Comparison of ENCODE assay signal across 18 cellular contexts in the genomic region with DNA sequence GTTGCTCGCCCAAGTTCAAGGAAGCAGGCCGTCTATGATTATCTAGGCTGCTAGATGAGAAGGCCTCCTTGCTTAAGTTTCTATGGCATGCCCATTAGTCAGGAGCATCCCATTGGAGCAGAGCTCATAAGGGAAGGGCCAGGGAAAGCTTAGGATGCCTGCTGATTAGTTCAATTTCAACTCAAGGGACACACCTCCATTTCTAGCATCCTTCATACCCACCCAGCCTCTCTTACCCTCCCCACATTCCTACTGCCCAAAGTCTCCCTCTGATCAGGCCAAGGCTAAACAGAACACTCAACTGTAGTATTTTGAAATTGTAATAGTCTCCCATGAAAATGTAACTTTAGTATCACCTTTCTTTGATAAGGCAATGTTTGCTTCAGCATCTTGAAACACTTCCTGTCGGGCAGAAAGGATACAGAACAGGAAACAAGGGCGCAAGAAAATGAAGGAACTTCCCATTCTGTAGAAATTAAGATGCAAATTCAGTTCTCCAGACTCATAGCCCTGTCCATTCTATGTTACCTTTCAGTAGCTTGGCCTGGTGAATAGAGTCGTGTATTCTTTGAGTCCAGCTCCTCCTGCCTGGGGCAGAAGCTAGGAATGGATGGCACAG. TPM values are rescaled to one million over a fixed set of nuclear protein-coding genes. Genes with fewer than 3 reads are reported as not detected.
A peak's percentile ranks its signal among the peaks of the same experiment; 100 is the strongest.
DNase-seq lines count a peak whose midpoint lies in the region; ATAC-seq, FAIRE-seq and TF ChIP-seq lines count a peak whose summit lies in the region.
"Had no signal": no experiment of that assay in that cellular context is flagged by ENCODE, and none has a peak within 500 bp of the region (broad histone marks: within the 10 kb centered on the region; RNA-seq: fewer than 3 reads in every experiment).

No MANE protein-coding gene starts in this region.

- peaks cover 21% of the 10 kb centered on the region for H3F3A ChIP-seq in neural progenitor cell (ENCODE audit: low read depth)

- H4K20me1 ChIP-seq in BLaER1 treated with 17β-estradiol and CSF1 and Interleukin-3, amounts not matched to agents 10 nM and 100 nM = no peaks in the 10 kb centered on the region
- peaks cover 4% of the 10 kb centered on the region for H4K20me1 ChIP-seq in neural progenitor cell (ENCODE audit: low read depth)

- H3K9me3 Mint-ChIP-seq in neural progenitor cell (no peaks in the 10 kb centered on the region), nephron progenitor cell (peaks cover 6% of the 10 kb centered on the region)
- H3K9me3 Mint-ChIP-seq: activated naive CD4-positive, alpha-beta T cell treated with anti-CD3 and anti-CD28 coated beads, Interleukin-2, amount 50 U/mL, for 72 hours; CD4-positive, alpha-beta T cell had no signal

- ATAC-seq in GM18505 (IDR thresholded peaks at IDR 0.05; ENCODE audit: unreplicated experiment) = no peak
- ATAC-seq: activated naive CD4-positive, alpha-beta T cell treated with anti-CD3 and anti-CD28 coated beads, Interleukin-2, amount 50 U/mL, for 72 hours; HCT116; stimulated activated naive CD8-positive, alpha-beta T cell treated with anti-CD3 and anti-CD28 coated beads, Interleukin-15, Interleukin-2, amounts not matched to agents 100 U/mL and 50 U/mL, for 24 hours had no signal

- peak overlapping the region; percentile 95 to 99 (median 98); a peak in 21 of 22 replicates for H3K27ac ChIP-seq in BLaER1 treated with 17β-estradiol and CSF1 and Interleukin-3, amounts not matched to agents 10 nM and 100 nM
- peak overlapping the region; percentile 95 for H3K27ac ChIP-seq in HL-60 (replicated peaks)
- 0 out of 2 replicates have a peak overlapping the region, but pooled peaks have one; percentile 83 for H3K27ac ChIP-seq in VCaP
- no peak overlapping the region for H3K27ac ChIP-seq in neural progenitor cell

- peak overlapping the region in 9 of 11 experiments; percentile 14 to 96 (median 88); a peak in 14 of 22 replicates for H3K9ac ChIP-seq in BLaER1 treated with 17β-estradiol and CSF1 and Interleukin-3, amounts not matched to agents 10 nM and 100 nM
- no peak overlapping the region for H3K9ac ChIP-seq in neural progenitor cell

- H3K36me3 Mint-ChIP-seq in neural progenitor cell (no peaks in the 10 kb centered on the region), nephron progenitor cell (ENCODE audit: low read depth) (no peaks in the 10 kb centered on the region)
- H3K36me3 Mint-ChIP-seq: activated naive CD4-positive, alpha-beta T cell treated with anti-CD3 and anti-CD28 coated beads, Interleukin-2, amount 50 U/mL, for 72 hours had no signal

- no peaks in the 10 kb centered on the region for H3K36me3 ChIP-seq in BLaER1 treated with 17β-estradiol and CSF1 and Interleukin-3, amounts not matched to agents 10 nM and 100 nM
- no peaks in the 10 kb centered on the region for H3K36me3 ChIP-seq in neural progenitor cell

- TF ChIP-seq CTCF in HL-60 (IDR thresholded peaks at IDR 0.05; ENCODE audit: insufficient read depth, low read length) (no peak), VCaP (conservative IDR thresholded peaks at IDR 0.05) (no peak), neural progenitor cell (IDR thresholded peaks at IDR 0.05) (no peak), nephron progenitor cell (IDR thresholded peaks at IDR 0.05) (no peak)

- no peak for FAIRE-seq in frontal cortex (lab: Jason Lieb, UNC)

- H3K27ac Mint-ChIP-seq in neural progenitor cell (peak overlapping the region; percentile 18), nephron progenitor cell (no peak overlapping the region)
- H3K27ac Mint-ChIP-seq: activated naive CD4-positive, alpha-beta T cell treated with anti-CD3 and anti-CD28 coated beads, Interleukin-2, amount 50 U/mL, for 72 hours; CD4-positive, alpha-beta T cell had no signal

- no peaks in the 10 kb centered on the region for H3K27me3 Mint-ChIP-seq in neural progenitor cell (ENCODE audit: insufficient read depth, low read depth)
- H3K27me3 Mint-ChIP-seq in nephron progenitor cell (ENCODE audit: low read depth, poor library complexity) = peaks cover 13% of the 10 kb centered on the region

- peak; percentile 49 to 66 for DNase-seq in HL-60 (ENCODE audit: low read depth in 1 of 2, low spot score in 1 of 2)
- DNase-seq in neural progenitor cell (ENCODE audit: low spot score) = no peak
- DNase-seq in NCI-H187 treated with DMSO at 0.1 percent for 48 hours (lab: John Stamatoyannopoulos, UW) = no peak
- no peak for DNase-seq in frontal cortex (ENCODE audit: low spot score in 2 of 2)
- DNase-seq in nephron progenitor cell = no peak
- DNase-seq: activated CD4-positive, alpha-beta T cell treated with anti-CD3 and anti-CD28 coated beads for 1 hour; activated CD8-positive, alpha-beta memory T cell treated with anti-CD3 and anti-CD28 coated beads, Interleukin-2, amount 50 U/mL, for 48 hours; CD4-positive, alpha-beta T cell; effector CD4-positive, alpha-beta T cell; occipital lobe; RPMI8226; stimulated activated naive CD8-positive, alpha-beta T cell treated with anti-CD3 and anti-CD28 coated beads, Interleukin-15, Interleukin-2, amounts not matched to agents 100 U/mL and 50 U/mL, for 24 hours had no signal

- H3K79me2 ChIP-seq in neural progenitor cell (ENCODE audit: low read depth) = no peaks in the 10 kb centered on the region

- peaks cover 93 to 98% (median 95%) of the 10 kb centered on the region in 10 experiments for H3K4me1 ChIP-seq in BLaER1 treated with 17β-estradiol and CSF1 and Interleukin-3, amounts not matched to agents 10 nM and 100 nM
- peaks cover 28% of the 10 kb centered on the region for H3K4me1 ChIP-seq in neural progenitor cell

- peaks cover 0 to 10% (median 0%) of the 10 kb centered on the region in 11 experiments; a peak in 4 of 22 replicates for H3K9me3 ChIP-seq in BLaER1 treated with 17β-estradiol and CSF1 and Interleukin-3, amounts not matched to agents 10 nM and 100 nM (replicated peaks in 1 of 11)
- no peaks in the 10 kb centered on the region for H3K9me3 ChIP-seq in neural progenitor cell (ENCODE audit: low read depth)

- H3K4me3 Mint-ChIP-seq in neural progenitor cell (no peak overlapping the region), nephron progenitor cell (no peak overlapping the region)
- H3K4me3 Mint-ChIP-seq: CD4-positive, alpha-beta T cell had no signal

- no peaks in the 10 kb centered on the region for H3K27me3 ChIP-seq in BLaER1 treated with 17β-estradiol and CSF1 and Interleukin-3, amounts not matched to agents 10 nM and 100 nM
- no peaks in the 10 kb centered on the region for H3K27me3 ChIP-seq in HL-60 (ENCODE audit: insufficient read depth, poor library complexity, severe bottlenecking)
- no peaks in the 10 kb centered on the region for H3K27me3 ChIP-seq in neural progenitor cell

- no peak for TF ChIP-seq POLR2A in GM18505 (IDR thresholded peaks at IDR 0.05; ENCODE audit: borderline replicate concordance, extremely low read depth, insufficient read depth, insufficient read length)

- H3K4me2 ChIP-seq in BLaER1 treated with 17β-estradiol and CSF1 and Interleukin-3, amounts not matched to agents 10 nM and 100 nM = peak overlapping the region; percentile 55 to 99 (median 94)
- H3K4me2 ChIP-seq in neural progenitor cell = no peak overlapping the region

- H2AFZ ChIP-seq in neural progenitor cell (replicated peaks) = no peak overlapping the region

- peak overlapping the region in 1 of 10 experiments; percentile 29; a peak in 3 of 20 replicates for H3K4me3 ChIP-seq in BLaER1 treated with 17β-estradiol and CSF1 and Interleukin-3, amounts not matched to agents 10 nM and 100 nM
- H3K4me3 ChIP-seq in HL-60 (replicated peaks; ENCODE audit: insufficient read depth, low read length) = no peak overlapping the region
- H3K4me3 ChIP-seq in neural progenitor cell = no peak overlapping the region
- H3K4me3 ChIP-seq: lung had no signal

- H3K4me1 Mint-ChIP-seq in neural progenitor cell (peaks cover 46% of the 10 kb centered on the region), nephron progenitor cell (peaks cover 29% of the 10 kb centered on the region)

RNA-seq across cellular contexts. Expression of a gene that starts 46.3 kb away (rescaled TPM):
- total RNA-seq in neural progenitor cell (ENCODE audit: low replicate concordance) = 60.1 and 99.0 TPM in 2 replicates
- total RNA-seq in frontal cortex = 63.2 TPM

Comparison
In these comparisons a context has a peak if more than half of its experiments do, and no peak if none do; other contexts are left out.
1. DNase-seq: peak in HL-60 (2 of 2); none in neural progenitor cell (single experiment), NCI-H187 treated with DMSO at 0.1 percent for 48 hours (single experiment), frontal cortex (0 of 2) and nephron progenitor cell (single experiment).